In genomic region chr16:351804-352520, GRCh38 we compare ENCODE assay signal across 1 cellular context.
TF ChIP-seq lines count a peak whose summit lies in the region.

No MANE protein-coding gene starts in this region.

TF ChIP-seq in IMR-90, 13 proteins besides CTCF, POLR2A, EP300 and RAD21:
- peak; percentile 20; the same call in 1 of the 2 replicates for TF ChIP-seq MXI1 (IDR thresholded peaks at IDR 0.05; ENCODE audit: borderline replicate concordance, low read depth, low read length)
- TF ChIP-seq USF2 (IDR thresholded peaks at IDR 0.05; ENCODE audit: low read depth, low read length) = peak; percentile 16; the same call in 1 of the 2 replicates
- TF ChIP-seq BHLHE40 (IDR thresholded peaks at IDR 0.05; ENCODE audit: low read depth, low read length) = no peak
